8 cellular contexts compared by ENCODE assay signal in genomic region chr12:7937867-7938506, GRCh38. TPM values are rescaled to one million over a fixed set of nuclear protein-coding genes. Genes with fewer than 3 reads are reported as not detected.
DNase-seq lines count a peak whose midpoint lies in the region; ATAC-seq and FAIRE-seq lines count a peak whose summit lies in the region.

No MANE protein-coding gene starts in this region.

- no peaks in the 10 kb centered on the region for H3K36me3 Mint-ChIP-seq in T-helper 1 cell treated with Interleukin-12 subunit alpha and Interleukin-12 subunit beta and Interleukin-4 antibody, amounts not matched to agents 30 μg/mL and 1 μg/mL, for 36 hours (ENCODE audit: low read depth)

- ATAC-seq in HG02973 (IDR thresholded peaks at IDR 0.05; ENCODE audit: unreplicated experiment) = no peak

- H3K27me3 Mint-ChIP-seq in T-helper 1 cell treated with Interleukin-12 subunit alpha and Interleukin-12 subunit beta and Interleukin-4 antibody, amounts not matched to agents 30 μg/mL and 1 μg/mL, for 36 hours (ENCODE audit: low read depth) = no peaks in the 10 kb centered on the region

- DNase-seq in stimulated activated CD4-positive, alpha-beta T cell treated with anti-CD3 and anti-CD28 coated beads, Interleukin-1b, Interleukin-23, amount 100 ng/mL, for 48 hours = peak; percentile 57
- no peak for DNase-seq in stimulated activated CD4-positive, alpha-beta T cell treated with anti-CD3 and anti-CD28 coated beads, Interleukin-4, amount 100 ng/mL, for 4 hours
- DNase-seq in islet precursor cell (peak; percentile 49), urothelium cell line (ENCODE audit: low spot score) (peak; percentile 44), occipital lobe (lab: John Stamatoyannopoulos, UW) (no peak), GM19239 (ENCODE audit: insufficient read length, low spot score) (no peak)

- H3K27ac Mint-ChIP-seq in T-helper 1 cell treated with Interleukin-12 subunit alpha and Interleukin-12 subunit beta and Interleukin-4 antibody, amounts not matched to agents 30 μg/mL and 1 μg/mL, for 36 hours = peak overlapping the region; percentile 39

- peaks cover 10% of the 10 kb centered on the region for H3K4me1 Mint-ChIP-seq in T-helper 1 cell treated with Interleukin-12 subunit alpha and Interleukin-12 subunit beta and Interleukin-4 antibody, amounts not matched to agents 30 μg/mL and 1 μg/mL, for 36 hours (ENCODE audit: low read depth)

- H3K9me3 Mint-ChIP-seq in T-helper 1 cell treated with Interleukin-12 subunit alpha and Interleukin-12 subunit beta and Interleukin-4 antibody, amounts not matched to agents 30 μg/mL and 1 μg/mL, for 36 hours = no peaks in the 10 kb centered on the region

- FAIRE-seq in urothelium cell line (lab: Jason Lieb, UNC) (no peak), GM19239 (lab: Jason Lieb, UNC) (no peak)

- H3K4me3 Mint-ChIP-seq in T-helper 1 cell treated with Interleukin-12 subunit alpha and Interleukin-12 subunit beta and Interleukin-4 antibody, amounts not matched to agents 30 μg/mL and 1 μg/mL, for 36 hours = peak overlapping the region; percentile 55

RNA-seq across cellular contexts. Expression of gene SLC2A3, which starts 2.0 kb away (rescaled TPM):
- total RNA-seq in occipital lobe = 57.1 TPM

Comparison
In these comparisons a context has a peak if more than half of its experiments do, and no peak if none do; other contexts are left out.
1. DNase-seq: peak in stimulated activated CD4-positive, alpha-beta T cell treated with anti-CD3 and anti-CD28 coated beads, Interleukin-1b, Interleukin-23, amount 100 ng/mL, for 48 hours (single experiment), islet precursor cell (single experiment) and urothelium cell line (single experiment); none in stimulated activated CD4-positive, alpha-beta T cell treated with anti-CD3 and anti-CD28 coated beads, Interleukin-4, amount 100 ng/mL, for 4 hours (0 of 2), occipital lobe (single experiment) and GM19239 (single experiment).